Comparison of ENCODE assay signal across 23 cellular contexts in the genomic region with DNA sequence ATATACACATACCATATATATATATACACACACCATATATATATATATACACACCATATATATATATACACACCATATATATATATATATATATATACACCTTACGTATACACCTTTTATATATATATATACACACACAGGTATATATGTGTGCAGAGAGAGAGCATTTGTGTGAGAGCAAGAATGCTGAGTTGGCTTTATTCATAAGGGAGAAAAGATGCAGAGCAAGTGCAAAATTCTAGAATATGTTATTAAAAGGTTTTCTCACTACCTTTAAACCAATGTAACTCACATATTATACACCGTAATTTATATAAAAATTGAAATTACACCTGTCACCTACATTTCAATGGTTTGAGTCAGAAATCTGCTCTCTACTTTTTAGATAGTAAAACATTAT.
"Had no signal": no experiment of that assay in that cellular context is flagged by ENCODE, and none has a peak within 500 bp of the region (broad histone marks: within the 10 kb centered on the region; RNA-seq: fewer than 3 reads in every experiment).

No MANE protein-coding gene starts in this region.

- H3K4me1 Mint-ChIP-seq: endodermal cell, immature natural killer cell had no signal

- FAIRE-seq: endothelial cell of umbilical vein had no signal

- H3K27me3 Mint-ChIP-seq: dendritic cell treated with granulocyte-macrophage colony-stimulating factor and Interleukin-4, amounts not matched to agents 40 ng/mL and 50 ng/mL, for 4 days had no signal

- DNase-seq: colonic mucosa; cortex of kidney; effector CD8-positive, alpha-beta T cell; effector memory CD8-positive, alpha-beta T cell; endodermal cell; foreskin keratinocyte; heart left ventricle; hypothalamus; immature natural killer cell; islet precursor cell; kidney; left cardiac atrium; left lung; left ventricle myocardium superior; lower lobe of right lung; mesenchymal stem cell; mucosa of descending colon had no signal

- H3K27me3 ChIP-seq: colonic mucosa, esophagus muscularis mucosa, foreskin keratinocyte, gastroesophageal sphincter, heart left ventricle, hepatocyte, left lung had no signal

- ATAC-seq: effector memory CD8-positive, alpha-beta T cell; foreskin keratinocyte; gastroesophageal sphincter; heart left ventricle; left lung; left ventricle myocardium superior; lower lobe of right lung; mucosa of descending colon had no signal

- H3K9me3 ChIP-seq: colonic mucosa, esophagus muscularis mucosa, gastroesophageal sphincter, lower lobe of right lung, mucosa of descending colon had no signal

- H3K4me2 ChIP-seq: hepatocyte had no signal

- H3K36me3 ChIP-seq: colonic mucosa, esophagus muscularis mucosa, gastroesophageal sphincter, heart left ventricle, left lung, lower lobe of right lung had no signal

- H3K4me3 Mint-ChIP-seq: dendritic cell treated with granulocyte-macrophage colony-stimulating factor and Interleukin-4, amounts not matched to agents 40 ng/mL and 50 ng/mL, for 4 days; effector memory CD8-positive, alpha-beta T cell; endodermal cell; immature natural killer cell; mesothelial cell of epicardium had no signal

- H3K27ac Mint-ChIP-seq: dendritic cell treated with granulocyte-macrophage colony-stimulating factor and Interleukin-4, amounts not matched to agents 40 ng/mL and 50 ng/mL, for 4 days; effector memory CD8-positive, alpha-beta T cell; endodermal cell; immature natural killer cell; mesothelial cell of epicardium had no signal

- H3K4me1 ChIP-seq: colonic mucosa, esophagus muscularis mucosa, foreskin keratinocyte, gastroesophageal sphincter, heart left ventricle, left lung, lower lobe of right lung had no signal

- H3K27ac ChIP-seq: colonic mucosa, esophagus muscularis mucosa, foreskin keratinocyte, gastroesophageal sphincter, heart left ventricle, hepatocyte, left lung, lower lobe of right lung had no signal

- H3K36me3 Mint-ChIP-seq: immature natural killer cell had no signal

- H3K79me2 ChIP-seq: hepatocyte had no signal

- H3K4me3 ChIP-seq: colonic mucosa, esophagus muscularis mucosa, gastroesophageal sphincter, heart left ventricle, hepatocyte, left lung, lower lobe of right lung, mucosa of descending colon had no signal

- H3K9me3 Mint-ChIP-seq: effector memory CD8-positive, alpha-beta T cell had no signal

- H2AFZ ChIP-seq: hepatocyte had no signal
